ENCODE assay signal across 16 cellular contexts in the genomic region with DNA sequence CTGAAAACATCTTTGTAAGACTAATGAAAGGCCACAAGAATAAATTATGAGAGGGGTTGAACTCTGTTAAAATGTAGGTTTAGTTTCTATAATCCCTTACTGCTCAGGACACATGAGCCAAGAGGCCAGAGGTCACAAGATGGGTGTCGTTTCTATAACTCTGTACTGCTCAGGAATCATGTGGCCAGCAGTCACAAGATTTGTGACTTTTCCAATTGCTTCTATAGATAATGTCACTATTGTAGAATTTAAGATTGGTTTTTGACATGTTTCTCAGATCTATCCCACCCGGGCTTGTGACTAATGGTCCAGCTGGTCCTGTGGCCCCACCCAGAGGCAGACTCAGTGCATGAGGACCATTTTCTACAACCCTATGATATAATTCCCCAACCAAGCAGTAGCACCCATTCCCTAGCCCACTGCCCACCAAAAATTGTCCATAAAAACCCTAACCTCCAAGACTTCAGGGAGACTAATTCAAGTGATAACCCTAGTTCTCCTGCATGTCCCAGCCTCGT.
DNase-seq lines count a peak whose midpoint lies in the region; ATAC-seq, FAIRE-seq and TF ChIP-seq lines count a peak whose summit lies in the region.
"Had no signal": no experiment of that assay in that cellular context is flagged by ENCODE, and none has a peak within 500 bp of the region (broad histone marks: within the 10 kb centered on the region; RNA-seq: fewer than 3 reads in every experiment).

No MANE protein-coding gene starts in this region.

- no peak for FAIRE-seq in urothelium cell line (lab: Jason Lieb, UNC)
- FAIRE-seq: G401.6 had no signal

- H3K27ac Mint-ChIP-seq in neural progenitor cell = no peak overlapping the region
- H3K27ac Mint-ChIP-seq: CD4-positive, alpha-beta T cell had no signal

- H4K5ac ChIP-seq in IMR-90 (ENCODE audit: low read depth, low read length) = no peak overlapping the region

- H2AFZ ChIP-seq in IMR-90 (replicated peaks; ENCODE audit: low read length, poor library complexity) (no peak overlapping the region), neural progenitor cell (replicated peaks) (no peak overlapping the region)

- H3K4me1 Mint-ChIP-seq in neural progenitor cell = peaks cover 10% of the 10 kb centered on the region

- POLR2A ChIA-PET in IMR-90 (lab: Charles Lee; ENCODE audit: unreplicated experiment) = no interaction called here

- H3K79me2 ChIP-seq in neural progenitor cell (ENCODE audit: low read depth) = no peaks in the 10 kb centered on the region

- 100% methylated on average over 1 of the region's 3 CpGs; no CpG with 5 or more reads in 1 of the 2 experiments for WGBS in IMR-90 (ENCODE audit: extremely low coverage in 2 of 2, insufficient read length in 1 of 2), 2 experiments
- 85 to 86% methylated on average over 3 of the region's 3 CpGs for WGBS in thyroid gland, 2 donors

- H3K79me1 ChIP-seq in IMR-90 (ENCODE audit: low read depth in 1 of 2, low read length in 2 of 2) = no peaks in the 10 kb centered on the region

- DNase-seq in IMR-90 = no peak
- peak in 1 of 10 donors; percentile 17 for DNase-seq in dorsolateral prefrontal cortex
- no peak for DNase-seq in neural progenitor cell (ENCODE audit: low spot score)
- no peak for DNase-seq in thyroid gland
- DNase-seq in urothelium cell line (ENCODE audit: low spot score) = no peak
- DNase-seq in activated CD4-positive, alpha-beta T cell treated with anti-CD3 and anti-CD28 coated beads for 48 hours = no peak
- DNase-seq: AML-193; CD4-positive, alpha-beta T cell; DMS79 treated with DMSO at 0.1 percent for 48 hours; Karpas-422; NCI-H1436; NCI-H2081; NCI-H524; SHP77 treated with DMSO at 0.1 percent for 48 hours had no signal

- dilution Hi-C loops in IMR-90 (cut with HindIII; ENCODE audit: low sequenced_read_pairs, unreplicated experiment) = no loop called here

- no peak overlapping the region for H4K91ac ChIP-seq in IMR-90 (ENCODE audit: insufficient read depth, low read depth, low read length)

- H3K9ac ChIP-seq in IMR-90 (ENCODE audit: low read depth, low read length) (no peak overlapping the region), neural progenitor cell (no peak overlapping the region)

- H3K9me1 ChIP-seq in IMR-90 (ENCODE audit: insufficient read depth, low read length) = no peaks in the 10 kb centered on the region

- peaks cover 22% of the 10 kb centered on the region for H3K9me3 Mint-ChIP-seq in neural progenitor cell
- H3K9me3 Mint-ChIP-seq: CD4-positive, alpha-beta T cell had no signal

- no peak overlapping the region for H2BK15ac ChIP-seq in IMR-90 (ENCODE audit: low read depth, low read length)

- CTCF ChIA-PET in IMR-90 (lab: Yijun Ruan, JAX) = no interaction called here

- no TSS peak for BruUV-seq in IMR-90 (replicated peaks; lab: Mats Ljungman, UMichigan)

- no peak overlapping the region for H3K56ac ChIP-seq in IMR-90 (ENCODE audit: extremely low read depth, insufficient read depth, low read length)

- H3K23ac ChIP-seq in IMR-90 (ENCODE audit: low read depth, low read length) = no peak overlapping the region

- H3K14ac ChIP-seq in IMR-90 (replicated peaks; ENCODE audit: low read depth, low read length) = no peak overlapping the region

- H3K36me3 ChIP-seq in IMR-90 (ENCODE audit: control insufficient read depth, insufficient read depth, low read length) = no peaks in the 10 kb centered on the region
- H3K36me3 ChIP-seq in neural progenitor cell = no peaks in the 10 kb centered on the region
- no peaks in the 10 kb centered on the region for H3K36me3 ChIP-seq in thyroid gland

- in situ Hi-C loops in IMR-90 (cut with MboI; ENCODE audit: low sequenced_read_pairs) = no loop called here

- H2BK5ac ChIP-seq in IMR-90 (ENCODE audit: low read depth, low read length, poor library complexity, severe bottlenecking) = no peak overlapping the region

- no peak for TF ChIP-seq CTCF in IMR-90 (conservative IDR thresholded peaks at IDR 0.05; ENCODE audit: low read depth, low read length)
- TF ChIP-seq CTCF in dorsolateral prefrontal cortex (IDR thresholded peaks at IDR 0.05 in 54 of 56, conservative IDR thresholded peaks at IDR 0.05 in 2 of 56; ENCODE audit: low read depth in 1 of 56, partially characterized antibody in 56 of 56) = peak in 7 of 56 donors; percentile 18 to 26 (median 22)
- peak; percentile 15 for TF ChIP-seq CTCF in neural progenitor cell (IDR thresholded peaks at IDR 0.05)
- no peak for TF ChIP-seq CTCF in thyroid gland (IDR thresholded peaks at IDR 0.05)

- H4K20me1 ChIP-seq in IMR-90 (ENCODE audit: insufficient read depth, low read length) (no peaks in the 10 kb centered on the region), neural progenitor cell (ENCODE audit: low read depth) (no peaks in the 10 kb centered on the region)

- peak; percentile 26; the same call in 1 of the 2 replicates for TF ChIP-seq RAD21 in IMR-90 (IDR thresholded peaks at IDR 0.05; ENCODE audit: low read length)

- H3K9me3 ChIP-seq in IMR-90 (ENCODE audit: control insufficient read depth, insufficient read depth, low read length) (no peaks in the 10 kb centered on the region), neural progenitor cell (ENCODE audit: low read depth) (no peaks in the 10 kb centered on the region), thyroid gland (no peaks in the 10 kb centered on the region)

- H3K27ac ChIP-seq in IMR-90 (ENCODE audit: insufficient read depth, low read length) (no peak overlapping the region), dorsolateral prefrontal cortex (peak overlapping the region in 56 of 59 donors; percentile 0 to 92 (median 75)), neural progenitor cell (no peak overlapping the region), temporal lobe (ENCODE audit: low read depth, low read length) (peak overlapping the region; percentile 73), thyroid gland (no peak overlapping the region)

- H3K4me2 ChIP-seq in IMR-90 (ENCODE audit: low read depth, low read length) (no peak overlapping the region), neural progenitor cell (no peak overlapping the region)

- no peaks in the 10 kb centered on the region for H3F3A ChIP-seq in neural progenitor cell (ENCODE audit: low read depth)

- H2BK120ac ChIP-seq in IMR-90 (ENCODE audit: low read depth, low read length) = no peak overlapping the region

- no peaks in the 10 kb centered on the region for H3K27me3 ChIP-seq in IMR-90 (ENCODE audit: control insufficient read depth, insufficient read depth, low read length)
- no peaks in the 10 kb centered on the region for H3K27me3 ChIP-seq in dorsolateral prefrontal cortex
- no peaks in the 10 kb centered on the region for H3K27me3 ChIP-seq in neural progenitor cell
- no peaks in the 10 kb centered on the region for H3K27me3 ChIP-seq in thyroid gland

- no peaks in the 10 kb centered on the region for H3K4me1 ChIP-seq in IMR-90 (ENCODE audit: control insufficient read depth, insufficient read depth, low read length)
- H3K4me1 ChIP-seq in neural progenitor cell = peaks cover 8% of the 10 kb centered on the region
- no peaks in the 10 kb centered on the region for H3K4me1 ChIP-seq in thyroid gland

- peak; percentile 21; the same call in 1 of the 2 replicates for ATAC-seq in IMR-90 (ENCODE audit: low read depth)

- no peak overlapping the region for H3K18ac ChIP-seq in IMR-90 (ENCODE audit: low read depth, low read length)

- no peak overlapping the region for H2BK20ac ChIP-seq in IMR-90 (ENCODE audit: low read depth, low read length)

- no peak overlapping the region for H4K8ac ChIP-seq in IMR-90 (ENCODE audit: low read depth in 2 of 2, low read length in 2 of 2)

- TF ChIP-seq POLR2A in IMR-90 (IDR thresholded peaks at IDR 0.05; ENCODE audit: low read depth, low read length) = no peak
- no peak for TF ChIP-seq POLR2A in thyroid gland (IDR thresholded peaks at IDR 0.05)

- intact Hi-C loops in IMR-90 (cut with micrococcal nuclease) = no loop called here
- intact Hi-C loops in dorsolateral prefrontal cortex (cut with DNase I) = no loop called here
- intact Hi-C loops in thyroid gland (cut with DNase I) = no loop called here

- H3K27me3 Mint-ChIP-seq in neural progenitor cell (ENCODE audit: insufficient read depth, low read depth) = no peaks in the 10 kb centered on the region

- H2AK9ac ChIP-seq in IMR-90 (replicated peaks; ENCODE audit: low read depth, low read length, poor library complexity) = no peak overlapping the region

- H3K4me3 Mint-ChIP-seq in neural progenitor cell = no peak overlapping the region
- H3K4me3 Mint-ChIP-seq: CD4-positive, alpha-beta T cell had no signal

- no peak overlapping the region for H3K4ac ChIP-seq in IMR-90 (ENCODE audit: low read depth, low read length)

- no peak overlapping the region for H2AK5ac ChIP-seq in IMR-90 (ENCODE audit: low read depth, low read length)

- H3K36me3 Mint-ChIP-seq in neural progenitor cell = peaks cover 2% of the 10 kb centered on the region

- H3K4me3 ChIP-seq in IMR-90 (ENCODE audit: insufficient read depth, low read depth, low read length) = no peak overlapping the region
- no peak overlapping the region for H3K4me3 ChIP-seq in dorsolateral prefrontal cortex
- H3K4me3 ChIP-seq in neural progenitor cell = no peak overlapping the region
- no peak overlapping the region for H3K4me3 ChIP-seq in thyroid gland (replicated peaks in 1 of 3)

TF ChIP-seq in IMR-90, 13 proteins besides CTCF, POLR2A, EP300 and RAD21 (continues in another document):
- no peak for TF ChIP-seq SMC3 (IDR thresholded peaks at IDR 0.05; ENCODE audit: low read depth, low read length)
- TF ChIP-seq, protein P1, sequence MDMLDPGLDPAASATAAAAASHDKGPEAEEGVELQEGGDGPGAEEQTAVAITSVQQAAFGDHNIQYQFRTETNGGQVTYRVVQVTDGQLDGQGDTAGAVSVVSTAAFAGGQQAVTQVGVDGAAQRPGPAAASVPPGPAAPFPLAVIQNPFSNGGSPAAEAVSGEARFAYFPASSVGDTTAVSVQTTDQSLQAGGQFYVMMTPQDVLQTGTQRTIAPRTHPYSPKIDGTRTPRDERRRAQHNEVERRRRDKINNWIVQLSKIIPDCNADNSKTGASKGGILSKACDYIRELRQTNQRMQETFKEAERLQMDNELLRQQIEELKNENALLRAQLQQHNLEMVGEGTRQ (IDR thresholded peaks at IDR 0.05; ENCODE audit: low read depth, low read length) = no peak
- TF ChIP-seq CHD1 (IDR thresholded peaks at IDR 0.05; ENCODE audit: low read depth, low read length) = no peak
- TF ChIP-seq MAFK (IDR thresholded peaks at IDR 0.05; ENCODE audit: low read depth, low read length) = no peak
- TF ChIP-seq RCOR1 (IDR thresholded peaks at IDR 0.05; ENCODE audit: insufficient replicate concordance, low read length) = no peak
- TF ChIP-seq, protein P2, sequence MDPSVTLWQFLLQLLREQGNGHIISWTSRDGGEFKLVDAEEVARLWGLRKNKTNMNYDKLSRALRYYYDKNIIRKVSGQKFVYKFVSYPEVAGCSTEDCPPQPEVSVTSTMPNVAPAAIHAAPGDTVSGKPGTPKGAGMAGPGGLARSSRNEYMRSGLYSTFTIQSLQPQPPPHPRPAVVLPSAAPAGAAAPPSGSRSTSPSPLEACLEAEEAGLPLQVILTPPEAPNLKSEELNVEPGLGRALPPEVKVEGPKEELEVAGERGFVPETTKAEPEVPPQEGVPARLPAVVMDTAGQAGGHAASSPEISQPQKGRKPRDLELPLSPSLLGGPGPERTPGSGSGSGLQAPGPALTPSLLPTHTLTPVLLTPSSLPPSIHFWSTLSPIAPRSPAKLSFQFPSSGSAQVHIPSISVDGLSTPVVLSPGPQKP (IDR thresholded peaks at IDR 0.05; ENCODE audit: borderline replicate concordance, low read depth, low read length) = no peak
- no peak for TF ChIP-seq NFE2L2 (IDR thresholded peaks at IDR 0.05; ENCODE audit: low read depth, low read length)

Comparison
In these comparisons a context has a peak if more than half of its experiments do, and no peak if none do; other contexts are left out.
1. H3K27ac ChIP-seq: peak in dorsolateral prefrontal cortex (56 of 59) and temporal lobe (single experiment); none in IMR-90 (single experiment), neural progenitor cell (single experiment) and thyroid gland (0 of 3).